1 cellular context compared by ENCODE assay signal in the genomic region with DNA sequence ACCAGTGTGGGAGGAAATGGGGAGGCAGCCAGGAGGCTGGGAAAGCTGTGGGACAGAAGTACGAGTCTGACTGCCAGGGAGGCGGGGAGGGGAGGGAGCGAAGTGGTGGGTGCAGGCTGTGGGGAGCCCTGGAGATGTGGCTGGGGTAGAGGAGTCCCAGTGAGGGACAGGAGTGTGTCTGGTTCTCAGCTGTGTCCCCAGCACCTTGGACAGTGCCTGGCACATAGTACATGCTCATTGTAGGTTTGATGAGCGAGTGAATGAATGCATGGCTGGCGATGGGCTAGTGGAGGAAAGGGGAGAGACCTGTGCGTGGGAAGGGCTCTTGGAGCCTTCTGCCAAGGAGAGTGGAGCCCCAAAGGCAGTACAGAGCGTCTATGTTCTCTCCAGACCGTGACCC.
TF ChIP-seq lines count a peak whose summit lies in the region.

No MANE protein-coding gene starts in this region.

TF ChIP-seq in K562, 482 proteins besides CTCF, POLR2A, EP300 and RAD21 (continued from another document):
- TF ChIP-seq ZNF707 (CRISPR knock-in tag; conservative IDR thresholded peaks at IDR 0.05) (no peak), PRPF4 (IDR thresholded peaks at IDR 0.05; ENCODE audit: insufficient read depth, low read depth, low read length, poor library complexity, severe bottlenecking) (no peak), ZNF24 (IDR thresholded peaks at IDR 0.05) (peak; percentile 67; the same call in 1 of the 2 replicates), DMBX1 (CRISPR knock-in tag; IDR thresholded peaks at IDR 0.05; ENCODE audit: borderline replicate concordance) (peak; percentile 25; the same call in 1 of the 2 replicates), MIER1 (IDR thresholded peaks at IDR 0.05; ENCODE audit: low read depth) (peak; percentile 89), ZNF57 (CRISPR knock-in tag; IDR thresholded peaks at IDR 0.05) (no peak), EHMT2 (IDR thresholded peaks at IDR 0.05) (peak; percentile 93)
- TF ChIP-seq, protein P1, sequence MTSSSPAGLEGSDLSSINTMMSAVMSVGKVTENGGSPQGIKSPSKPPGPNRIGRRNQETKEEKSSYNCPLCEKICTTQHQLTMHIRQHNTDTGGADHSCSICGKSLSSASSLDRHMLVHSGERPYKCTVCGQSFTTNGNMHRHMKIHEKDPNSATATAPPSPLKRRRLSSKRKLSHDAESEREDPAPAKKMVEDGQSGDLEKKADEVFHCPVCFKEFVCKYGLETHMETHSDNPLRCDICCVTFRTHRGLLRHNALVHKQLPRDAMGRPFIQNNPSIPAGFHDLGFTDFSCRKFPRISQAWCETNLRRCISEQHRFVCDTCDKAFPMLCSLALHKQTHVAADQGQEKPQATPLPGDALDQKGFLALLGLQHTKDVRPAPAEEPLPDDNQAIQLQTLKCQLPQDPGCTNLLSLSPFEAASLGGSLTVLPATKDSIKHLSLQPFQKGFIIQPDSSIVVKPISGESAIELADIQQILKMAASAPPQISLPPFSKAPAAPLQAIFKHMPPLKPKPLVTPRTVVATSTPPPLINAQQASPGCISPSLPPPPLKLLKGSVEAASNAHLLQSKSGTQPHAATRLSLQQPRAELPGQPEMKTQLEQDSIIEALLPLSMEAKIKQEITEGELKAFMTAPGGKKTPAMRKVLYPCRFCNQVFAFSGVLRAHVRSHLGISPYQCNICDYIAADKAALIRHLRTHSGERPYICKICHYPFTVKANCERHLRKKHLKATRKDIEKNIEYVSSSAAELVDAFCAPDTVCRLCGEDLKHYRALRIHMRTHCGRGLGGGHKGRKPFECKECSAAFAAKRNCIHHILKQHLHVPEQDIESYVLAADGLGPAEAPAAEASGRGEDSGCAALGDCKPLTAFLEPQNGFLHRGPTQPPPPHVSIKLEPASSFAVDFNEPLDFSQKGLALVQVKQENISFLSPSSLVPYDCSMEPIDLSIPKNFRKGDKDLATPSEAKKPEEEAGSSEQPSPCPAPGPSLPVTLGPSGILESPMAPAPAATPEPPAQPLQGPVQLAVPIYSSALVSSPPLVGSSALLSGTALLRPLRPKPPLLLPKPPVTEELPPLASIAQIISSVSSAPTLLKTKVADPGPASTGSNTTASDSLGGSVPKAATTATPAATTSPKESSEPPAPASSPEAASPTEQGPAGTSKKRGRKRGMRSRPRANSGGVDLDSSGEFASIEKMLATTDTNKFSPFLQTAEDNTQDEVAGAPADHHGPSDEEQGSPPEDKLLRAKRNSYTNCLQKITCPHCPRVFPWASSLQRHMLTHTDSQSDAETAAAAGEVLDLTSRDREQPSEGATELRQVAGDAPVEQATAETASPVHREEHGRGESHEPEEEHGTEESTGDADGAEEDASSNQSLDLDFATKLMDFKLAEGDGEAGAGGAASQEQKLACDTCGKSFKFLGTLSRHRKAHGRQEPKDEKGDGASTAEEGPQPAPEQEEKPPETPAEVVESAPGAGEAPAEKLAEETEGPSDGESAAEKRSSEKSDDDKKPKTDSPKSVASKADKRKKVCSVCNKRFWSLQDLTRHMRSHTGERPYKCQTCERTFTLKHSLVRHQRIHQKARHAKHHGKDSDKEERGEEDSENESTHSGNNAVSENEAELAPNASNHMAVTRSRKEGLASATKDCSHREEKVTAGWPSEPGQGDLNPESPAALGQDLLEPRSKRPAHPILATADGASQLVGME (CRISPR knock-in tag; IDR thresholded peaks at IDR 0.05), result no peak
TF ChIP-seq in K562: peak in this region for 9.
